ENCODE assay signal across 31 cellular contexts in the genomic region with DNA sequence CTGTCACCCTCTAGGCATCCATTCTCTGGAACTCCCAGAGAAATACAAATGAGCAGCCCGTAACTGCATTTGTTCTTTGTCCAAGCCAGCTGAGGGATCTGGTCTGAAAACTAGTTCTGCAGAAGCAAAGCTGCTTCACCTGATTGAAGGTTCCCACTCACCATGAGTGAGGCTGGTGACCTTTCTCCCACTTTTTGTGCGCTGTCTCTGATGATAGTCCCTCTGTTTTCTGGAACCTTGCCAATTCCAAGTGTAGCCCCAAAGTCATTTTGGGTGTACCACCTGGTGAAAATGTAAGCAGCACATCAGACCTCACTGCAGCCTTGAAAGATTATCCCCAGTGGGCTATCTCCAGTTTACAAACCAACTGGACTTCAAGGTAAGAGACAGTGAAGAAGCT. TPM values are rescaled to one million over a fixed set of nuclear protein-coding genes. Genes with fewer than 3 reads are reported as not detected.
"Had no signal": no experiment of that assay in that cellular context is flagged by ENCODE, and none has a peak within 500 bp of the region (broad histone marks: within the 10 kb centered on the region; RNA-seq: fewer than 3 reads in every experiment).

No MANE protein-coding gene starts in this region.

- DNase-seq: Kasumi-1, MG63, NCI-H1092 treated with DMSO at 0.1 percent for 48 hours, NCI-H1105 treated with DMSO at 0.1 percent for 48 hours, NCI-H1417, NCI-H1436, NCI-H146, NCI-H1694, NCI-H187, NCI-H1930, NCI-H2029 treated with DMSO at 0.1 percent for 48 hours, NCI-H2081 treated with DMSO at 0.1 percent for 48 hours, NCI-H2107, NCI-H2171, NCI-H226, NCI-H446 treated with DMSO at 0.1 percent for 48 hours, NCI-H510A, NCI-H774, PC-9, SHP77, SIG-M5, SJCRH30 had no signal

- H3K4me3 ChIP-seq: MG63, PC-9, SJCRH30, SK-N-MC had no signal

- H3K27me3 ChIP-seq: SJCRH30 had no signal

- H3K27ac ChIP-seq: PC-9, RWPE1, SJCRH30, SK-N-MC had no signal

- H2AFZ ChIP-seq: PC-9 had no signal

- FAIRE-seq: RCC 7860 had no signal

- H3K4me2 ChIP-seq: PC-9 had no signal

- H3K4me1 ChIP-seq: SJCRH30 had no signal

- ATAC-seq: Panc1, Right ventricle myocardium inferior, SK-N-SH treated with all-trans-retinoic acid at 6 μM for 48 hours had no signal

- H3K36me3 ChIP-seq: MG63, SJCRH30 had no signal

RNA-seq across cellular contexts. Expression of gene BFSP2, which starts 39.4 kb away (rescaled TPM):
- total RNA-seq: M059J, PC-9, Right ventricle myocardium inferior, RPMI7951, SJCRH30, SK-MEL-5 had no signal
